8 cellular contexts compared by ENCODE assay signal in genomic region chr21:44933199-44933937, GRCh38. TPM values are rescaled to one million over a fixed set of nuclear protein-coding genes. Genes with fewer than 3 reads are reported as not detected.
A peak's percentile ranks its signal among the peaks of the same experiment; 100 is the strongest.
DNase-seq lines count a peak whose midpoint lies in the region; ATAC-seq lines count a peak whose summit lies in the region.
"Had no signal": no experiment of that assay in that cellular context is flagged by ENCODE, and none has a peak within 500 bp of the region (broad histone marks: within the 10 kb centered on the region; RNA-seq: fewer than 3 reads in every experiment).

No MANE protein-coding gene starts in this region.

- H2AK5ac ChIP-seq in neuronal stem cell (ENCODE audit: low read depth, low read length) = peak overlapping the region; percentile 70

- H3K4ac ChIP-seq in neuronal stem cell (ENCODE audit: low read length) = no peak overlapping the region

- H2AFZ ChIP-seq in neuronal stem cell (ENCODE audit: low read length) = no peak overlapping the region

- no peaks in the 10 kb centered on the region for H3K79me1 ChIP-seq in neuronal stem cell (ENCODE audit: low read depth, low read length)

- no peak overlapping the region for H3K23ac ChIP-seq in neuronal stem cell (ENCODE audit: low read depth, low read length, poor library complexity)

- no peak overlapping the region for H2BK120ac ChIP-seq in neuronal stem cell (ENCODE audit: low read depth, low read length)

- H2BK12ac ChIP-seq in neuronal stem cell (ENCODE audit: low read length) = no peak overlapping the region

- ATAC-seq in CD4-positive, CD25-positive, alpha-beta regulatory T cell (ENCODE audit: low read depth in 2 of 2) = no peak
- ATAC-seq in activated naive CD4-positive, alpha-beta T cell treated with anti-CD3 and anti-CD28 coated beads, Interleukin-2, amount 50 U/mL, for 72 hours = no peak
- no peak for ATAC-seq in GM21423 (IDR thresholded peaks at IDR 0.05; ENCODE audit: unreplicated experiment)

- H3K18ac ChIP-seq in neuronal stem cell (ENCODE audit: low read length) = peak overlapping the region; percentile 11

- no peaks in the 10 kb centered on the region for H3K27me3 Mint-ChIP-seq in CD4-positive, CD25-positive, alpha-beta regulatory T cell

- H3K4me3 Mint-ChIP-seq in CD4-positive, CD25-positive, alpha-beta regulatory T cell = peak overlapping the region in 3 of 4 donors; percentile 41 to 76 (median 53)

- no peak overlapping the region for H3K9ac ChIP-seq in neuronal stem cell (ENCODE audit: low read depth, low read length, poor library complexity)

- H3K4me2 ChIP-seq in neuronal stem cell (ENCODE audit: insufficient read depth, low read length, poor library complexity, severe bottlenecking) = no peak overlapping the region

- no peak overlapping the region for H3K27ac ChIP-seq in CD4-positive, CD25-positive, alpha-beta regulatory T cell (ENCODE audit: insufficient read depth, low read length, poor library complexity, severe bottlenecking)
- H3K27ac ChIP-seq in neuronal stem cell (replicated peaks; ENCODE audit: low read length) = no peak overlapping the region
- H3K27ac ChIP-seq: adrenal gland had no signal

- peak overlapping the region in 1 of 3 donors; percentile 56 for H3K27ac Mint-ChIP-seq in CD4-positive, CD25-positive, alpha-beta regulatory T cell
- H3K27ac Mint-ChIP-seq in activated naive CD4-positive, alpha-beta T cell treated with anti-CD3 and anti-CD28 coated beads, Interleukin-2, amount 50 U/mL, for 72 hours = peak overlapping the region; percentile 55 to 65

- no peak overlapping the region for H2BK15ac ChIP-seq in neuronal stem cell (ENCODE audit: low read length)

- H3K9me3 ChIP-seq in CD4-positive, CD25-positive, alpha-beta regulatory T cell (ENCODE audit: control insufficient read depth in 2 of 2, low read length in 2 of 2) = no peaks in the 10 kb centered on the region
- peaks cover 0 to 4% of the 10 kb centered on the region in 2 donors for H3K9me3 ChIP-seq in neuronal stem cell (replicated peaks in 1 of 2; ENCODE audit: control insufficient read depth in 2 of 2, insufficient read depth in 1 of 2, low read depth in 1 of 2, low read length in 2 of 2)
- H3K9me3 ChIP-seq: adrenal gland had no signal

- no peak for DNase-seq in CD4-positive, CD25-positive, alpha-beta regulatory T cell
- DNase-seq in activated naive CD4-positive, alpha-beta T cell treated with anti-CD3 and anti-CD28 coated beads, Interleukin-2, amount 50 U/mL, for 72 hours (ENCODE audit: low spot score in 2 of 2) = no peak
- DNase-seq in neuronal stem cell (ENCODE audit: low spot score) (no peak), Ammon's horn (ENCODE audit: low spot score) (no peak)
- no peak for DNase-seq in stimulated activated CD4-positive, alpha-beta T cell treated with anti-CD3 and anti-CD28 coated beads, Interleukin-2, amount 100 ng/mL, for 24 hours

- peaks cover 0 to 33% (median 18%) of the 10 kb centered on the region in 4 donors for H3K4me1 Mint-ChIP-seq in CD4-positive, CD25-positive, alpha-beta regulatory T cell

- H4K91ac ChIP-seq in neuronal stem cell (ENCODE audit: low read depth, low read length, poor library complexity) = no peak overlapping the region

- no peak overlapping the region for H4K8ac ChIP-seq in neuronal stem cell (ENCODE audit: low read depth, low read length)

- peaks cover 46% of the 10 kb centered on the region for H3K4me1 ChIP-seq in CD4-positive, CD25-positive, alpha-beta regulatory T cell (ENCODE audit: control insufficient read depth, insufficient read depth, low read length, poor library complexity, severe bottlenecking)
- H3K4me1 ChIP-seq in neuronal stem cell (ENCODE audit: control insufficient read depth in 2 of 2, insufficient read depth in 1 of 2, low read depth in 1 of 2, low read length in 2 of 2) = peaks cover under 1 to 11% of the 10 kb centered on the region in 2 donors

- peaks cover 0 to 3% (median 0%) of the 10 kb centered on the region in 7 donors for H3K9me3 Mint-ChIP-seq in CD4-positive, CD25-positive, alpha-beta regulatory T cell
- H3K9me3 Mint-ChIP-seq in activated naive CD4-positive, alpha-beta T cell treated with anti-CD3 and anti-CD28 coated beads, Interleukin-2, amount 50 U/mL, for 72 hours = no peaks in the 10 kb centered on the region

- H3K36me3 ChIP-seq in CD4-positive, CD25-positive, alpha-beta regulatory T cell (ENCODE audit: control insufficient read depth, insufficient read depth, low read length) = no peaks in the 10 kb centered on the region
- H3K36me3 ChIP-seq in neuronal stem cell (replicated peaks in 1 of 2; ENCODE audit: control insufficient read depth in 2 of 2, insufficient read depth in 2 of 2, low read length in 2 of 2) = no peaks in the 10 kb centered on the region
- H3K36me3 ChIP-seq: adrenal gland had no signal

- no peak overlapping the region for H3K4me3 ChIP-seq in CD4-positive, CD25-positive, alpha-beta regulatory T cell (ENCODE audit: low read depth, low read length)
- H3K4me3 ChIP-seq in GM08714 (ENCODE audit: low read length) (peak overlapping the region; percentile 70; the same call in 1 of the 2 replicates), neuronal stem cell (ENCODE audit: low read length in 2 of 2) (no peak overlapping the region)

- H2BK5ac ChIP-seq in neuronal stem cell (ENCODE audit: low read length) = no peak overlapping the region

- H3K14ac ChIP-seq in neuronal stem cell (ENCODE audit: low read length) = no peak overlapping the region

- H3K36me3 Mint-ChIP-seq in CD4-positive, CD25-positive, alpha-beta regulatory T cell = no peaks in the 10 kb centered on the region
- H3K36me3 Mint-ChIP-seq in activated naive CD4-positive, alpha-beta T cell treated with anti-CD3 and anti-CD28 coated beads, Interleukin-2, amount 50 U/mL, for 72 hours = no peaks in the 10 kb centered on the region

- H3K27me3 ChIP-seq in CD4-positive, CD25-positive, alpha-beta regulatory T cell (ENCODE audit: control insufficient read depth, insufficient read depth, low read length) = no peaks in the 10 kb centered on the region
- peaks cover 30 to 57% (median 49%) of the 10 kb centered on the region in 3 experiments for H3K27me3 ChIP-seq in neuronal stem cell (ENCODE audit: control insufficient read depth in 3 of 3, insufficient read depth in 3 of 3, low read depth in 1 of 3, low read length in 3 of 3)

- no CpG with 5 or more reads among the region's 25 CpGs for WGBS in neuronal stem cell (ENCODE audit: extremely low coverage in 2 of 2, insufficient read length in 2 of 2, insufficient replicate concordance in 1 of 2), 2 donors

RNA-seq across cellular contexts. Expression of gene SLX9, which starts 6.5 kb away (rescaled TPM):
- 21.8 TPM for total RNA-seq in CD4-positive, CD25-positive, alpha-beta regulatory T cell
- 10 to 100 TPM in 3 of 4 donors, 1 to 10 TPM in 1; 7.6 to 12.0 (median 10.0) TPM for polyA plus RNA-seq in CD4-positive, CD25-positive, alpha-beta regulatory T cell
- 10 to 100 TPM; 25.3 to 63.9 TPM for total RNA-seq in activated naive CD4-positive, alpha-beta T cell treated with anti-CD3 and anti-CD28 coated beads, Interleukin-2, amount 50 U/mL, for 72 hours
- 17.0 TPM for polyA plus RNA-seq in neuronal stem cell (2013, experiment 1 of 2)
- 16.6 TPM for polyA plus RNA-seq in neuronal stem cell (2013, experiment 2 of 2)

RNA-seq across cellular contexts. Expression of gene ITGB2, which starts 12.7 kb away (rescaled TPM):
- 411 TPM for total RNA-seq in CD4-positive, CD25-positive, alpha-beta regulatory T cell
- polyA plus RNA-seq in CD4-positive, CD25-positive, alpha-beta regulatory T cell = 100 to 1,000 TPM; 415 to 519 (median 446) TPM
- total RNA-seq in activated naive CD4-positive, alpha-beta T cell treated with anti-CD3 and anti-CD28 coated beads, Interleukin-2, amount 50 U/mL, for 72 hours = 100 to 1,000 TPM; 151 to 272 TPM
- 0.06 TPM for polyA plus RNA-seq in neuronal stem cell (2013, experiment 1 of 2)
- 0.12 TPM for polyA plus RNA-seq in neuronal stem cell (2013, experiment 2 of 2)

RNA-seq across cellular contexts. Expression of gene PTTG1IP, which starts 59.9 kb away (rescaled TPM):
- total RNA-seq in CD4-positive, CD25-positive, alpha-beta regulatory T cell = 98.3 TPM
- 100 to 1,000 TPM in 1 of 4 donors, 10 to 100 TPM in 3; 78.5 to 100 (median 95.1) TPM for polyA plus RNA-seq in CD4-positive, CD25-positive, alpha-beta regulatory T cell
- total RNA-seq in activated naive CD4-positive, alpha-beta T cell treated with anti-CD3 and anti-CD28 coated beads, Interleukin-2, amount 50 U/mL, for 72 hours = 10 to 100 TPM; 61.7 to 99.8 TPM
- 134 TPM for polyA plus RNA-seq in neuronal stem cell (2013, experiment 1 of 2)
- polyA plus RNA-seq in neuronal stem cell (2013, experiment 2 of 2) = 131 TPM
